Comparison of ENCODE assay signal across 11 cellular contexts in genomic region chr10:31132681-31133239, GRCh38.
DNase-seq lines count a peak whose midpoint lies in the region; ATAC-seq and TF ChIP-seq lines count a peak whose summit lies in the region.
"Had no signal": no experiment of that assay in that cellular context is flagged by ENCODE, and none has a peak within 500 bp of the region (broad histone marks: within the 10 kb centered on the region; RNA-seq: fewer than 3 reads in every experiment).

No MANE protein-coding gene starts in this region.

- H2AK5ac ChIP-seq in mesenchymal stem cell (ENCODE audit: low read length, severe bottlenecking), result peak overlapping the region; percentile 59

- H4K8ac ChIP-seq in mesenchymal stem cell (ENCODE audit: low read length), result peak overlapping the region; percentile 83

- H3K9me3 ChIP-seq in mesenchymal stem cell (ENCODE audit: control insufficient read depth, low read length) (no peaks in the 10 kb centered on the region), thoracic aorta (no peaks in the 10 kb centered on the region)

- 97% methylated on average over 6 of the region's 6 CpGs for WGBS in mesenchymal stem cell

- TF ChIP-seq CTCF in thoracic aorta (IDR thresholded peaks at IDR 0.05), result no peak

- H3K4me3 Mint-ChIP-seq in activated T-cell treated with anti-CD3 and anti-CD28 coated beads, Interleukin-2, amount 50 U/mL, for 4 hours, result peak overlapping the region; percentile 67
- peak overlapping the region; percentile 49 for H3K4me3 Mint-ChIP-seq in activated T-helper 1 cell treated with anti-CD3 and anti-CD28 coated beads, Interleukin-12 subunit alpha, Interleukin-12 subunit beta, Interleukin-2, Interleukin-4 antibody, amounts not matched to agents 30 ng/mL and 10 ng/mL and 1 ng/mL, durations not matched to agents 14 hours and 24 hours and 36 hours

- no peak overlapping the region for H3K4me2 ChIP-seq in mesenchymal stem cell (ENCODE audit: low read length, poor library complexity, severe bottlenecking)

- H3K18ac ChIP-seq in mesenchymal stem cell (ENCODE audit: low read depth in 1 of 2, low read length in 2 of 2), result peak overlapping the region; percentile 87 to 91

- H3K9me3 Mint-ChIP-seq in activated T-cell treated with anti-CD3 and anti-CD28 coated beads, Interleukin-2, amount 50 U/mL, for 4 hours, result no peaks in the 10 kb centered on the region
- no peaks in the 10 kb centered on the region for H3K9me3 Mint-ChIP-seq in activated T-helper 1 cell treated with anti-CD3 and anti-CD28 coated beads, Interleukin-12 subunit alpha, Interleukin-12 subunit beta, Interleukin-2, Interleukin-4 antibody, amounts not matched to agents 30 ng/mL and 10 ng/mL and 1 ng/mL, durations not matched to agents 14 hours and 24 hours and 36 hours

- H3K9ac ChIP-seq in mesenchymal stem cell (ENCODE audit: low read length), result no peak overlapping the region

- H3K27ac Mint-ChIP-seq in activated T-helper 1 cell treated with anti-CD3 and anti-CD28 coated beads, Interleukin-12 subunit alpha, Interleukin-12 subunit beta, Interleukin-2, Interleukin-4 antibody, amounts not matched to agents 30 ng/mL and 10 ng/mL and 1 ng/mL, durations not matched to agents 14 hours and 24 hours and 36 hours, result peak overlapping the region; percentile 80

- no peak for DNase-seq in activated T-cell treated with anti-CD3 and anti-CD28 coated beads, Interleukin-2, amount 50 U/mL, for 4 hours
- DNase-seq in activated T-cell treated with anti-CD3 and anti-CD28 coated beads for 4 hours (no peak), mesenchymal stem cell (no peak), thoracic aorta (ENCODE audit: low spot score) (no peak), NCI-H2227 treated with DMSO at 0.1 percent for 48 hours (lab: John Stamatoyannopoulos, UW) (no peak), NCI-H1105 treated with DMSO at 0.1 percent for 48 hours (lab: John Stamatoyannopoulos, UW) (no peak)
- DNase-seq in activated T-helper 1 cell treated with anti-CD3 and anti-CD28 coated beads, Interleukin-12 subunit alpha, Interleukin-12 subunit beta, Interleukin-2, Interleukin-4 antibody, amounts not matched to agents 30 ng/mL and 10 ng/mL and 1 ng/mL, durations not matched to agents 14 hours and 24 hours and 36 hours (ENCODE audit: low spot score), result no peak
- DNase-seq: dermis blood vessel endothelial cell, NCI-H510A treated with DMSO at 0.1 percent for 48 hours had no signal

- H3K27me3 Mint-ChIP-seq in activated T-cell treated with anti-CD3 and anti-CD28 coated beads, Interleukin-2, amount 50 U/mL, for 4 hours (ENCODE audit: low read depth), result no peaks in the 10 kb centered on the region
- H3K27me3 Mint-ChIP-seq in activated T-helper 1 cell treated with anti-CD3 and anti-CD28 coated beads, Interleukin-12 subunit alpha, Interleukin-12 subunit beta, Interleukin-2, Interleukin-4 antibody, amounts not matched to agents 30 ng/mL and 10 ng/mL and 1 ng/mL, durations not matched to agents 14 hours and 24 hours and 36 hours (ENCODE audit: insufficient read depth), result no peaks in the 10 kb centered on the region

- intact Hi-C loops in activated T-helper 1 cell treated with anti-CD3 and anti-CD28 coated beads, Interleukin-12 subunit alpha, Interleukin-12 subunit beta, Interleukin-2, Interleukin-4 antibody, amounts not matched to agents 30 ng/mL and 10 ng/mL and 1 ng/mL, durations not matched to agents 14 hours and 24 hours and 36 hours (cut with micrococcal nuclease), result no loop called here

- H3K23ac ChIP-seq in mesenchymal stem cell (ENCODE audit: low read length in 2 of 2), result no peak overlapping the region

- no peaks in the 10 kb centered on the region for H3K79me1 ChIP-seq in mesenchymal stem cell (replicated peaks; ENCODE audit: low read length, poor library complexity, severe bottlenecking)

- H3K4me1 ChIP-seq in mesenchymal stem cell (ENCODE audit: control insufficient read depth, insufficient read depth, low read depth, low read length), result peaks cover 18% of the 10 kb centered on the region
- peaks cover 11 to 62% of the 10 kb centered on the region in 2 donors for H3K4me1 ChIP-seq in thoracic aorta (ENCODE audit: control insufficient read depth in 1 of 2, low read depth in 2 of 2)

- no peak overlapping the region for H3K4me3 ChIP-seq in mesenchymal stem cell (ENCODE audit: insufficient read depth in 1 of 2, low read depth in 1 of 2, low read length in 2 of 2)
- H3K4me3 ChIP-seq in thoracic aorta, result no peak overlapping the region

- peak overlapping the region; percentile 100 for H2BK120ac ChIP-seq in mesenchymal stem cell (ENCODE audit: low read depth, low read length)

- H3K27me3 ChIP-seq in mesenchymal stem cell (ENCODE audit: control insufficient read depth in 1 of 2, insufficient read depth in 1 of 2, low read length in 2 of 2), result no peaks in the 10 kb centered on the region
- no peaks in the 10 kb centered on the region for H3K27me3 ChIP-seq in thoracic aorta (replicated peaks; ENCODE audit: insufficient read depth)

- peak overlapping the region; percentile 86 for H4K91ac ChIP-seq in mesenchymal stem cell (ENCODE audit: low read length)

- peak overlapping the region; percentile 76 for H2BK15ac ChIP-seq in mesenchymal stem cell (ENCODE audit: low read depth, poor library complexity, severe bottlenecking)

- H3K14ac ChIP-seq in mesenchymal stem cell (ENCODE audit: low read length in 2 of 2), result peak overlapping the region in 1 of 2 experiments; percentile 64

- H2BK12ac ChIP-seq in mesenchymal stem cell (ENCODE audit: low read length in 2 of 2), result peak overlapping the region; percentile 89 to 93

- peaks cover 42% of the 10 kb centered on the region for H3K4me1 Mint-ChIP-seq in activated T-cell treated with anti-CD3 and anti-CD28 coated beads, Interleukin-2, amount 50 U/mL, for 4 hours (ENCODE audit: low read depth)
- peaks cover 66% of the 10 kb centered on the region for H3K4me1 Mint-ChIP-seq in activated T-helper 1 cell treated with anti-CD3 and anti-CD28 coated beads, Interleukin-12 subunit alpha, Interleukin-12 subunit beta, Interleukin-2, Interleukin-4 antibody, amounts not matched to agents 30 ng/mL and 10 ng/mL and 1 ng/mL, durations not matched to agents 14 hours and 24 hours and 36 hours (ENCODE audit: low read depth)

- peak overlapping the region; percentile 68 to 94 for H3K4ac ChIP-seq in mesenchymal stem cell (ENCODE audit: low read depth in 1 of 2, low read length in 2 of 2)

- H3K27ac ChIP-seq in mesenchymal stem cell (ENCODE audit: low read length, poor library complexity, severe bottlenecking), result no peak overlapping the region
- H3K27ac ChIP-seq in thoracic aorta, result peak overlapping the region; percentile 84 to 98

- H2AFZ ChIP-seq in mesenchymal stem cell (ENCODE audit: low read depth, low read length), result no peak overlapping the region

- no peak for ATAC-seq in activated T-cell treated with anti-CD3 and anti-CD28 coated beads, Interleukin-2, amount 50 U/mL, for 4 hours
- ATAC-seq in thoracic aorta (ENCODE audit: insufficient number of reproducible peaks, low FRiP score, low read depth) (no peak), GM18870 (IDR thresholded peaks at IDR 0.05; ENCODE audit: unreplicated experiment) (no peak)
- ATAC-seq: HCT116 had no signal

- H3K36me3 ChIP-seq in mesenchymal stem cell (ENCODE audit: control insufficient read depth in 1 of 2, insufficient read depth in 2 of 2, low read depth in 1 of 2, low read length in 2 of 2) (no peaks in the 10 kb centered on the region), thoracic aorta (no peaks in the 10 kb centered on the region)

- H2BK5ac ChIP-seq in mesenchymal stem cell (ENCODE audit: low read depth, low read length, poor library complexity, severe bottlenecking), result no peak overlapping the region

- H3K36me3 Mint-ChIP-seq in activated T-cell treated with anti-CD3 and anti-CD28 coated beads, Interleukin-2, amount 50 U/mL, for 4 hours (ENCODE audit: insufficient read depth), result no peaks in the 10 kb centered on the region
- H3K36me3 Mint-ChIP-seq in activated T-helper 1 cell treated with anti-CD3 and anti-CD28 coated beads, Interleukin-12 subunit alpha, Interleukin-12 subunit beta, Interleukin-2, Interleukin-4 antibody, amounts not matched to agents 30 ng/mL and 10 ng/mL and 1 ng/mL, durations not matched to agents 14 hours and 24 hours and 36 hours (ENCODE audit: low read depth), result peaks cover 6% of the 10 kb centered on the region
